8 cellular contexts compared by ENCODE assay signal in the genomic region with DNA sequence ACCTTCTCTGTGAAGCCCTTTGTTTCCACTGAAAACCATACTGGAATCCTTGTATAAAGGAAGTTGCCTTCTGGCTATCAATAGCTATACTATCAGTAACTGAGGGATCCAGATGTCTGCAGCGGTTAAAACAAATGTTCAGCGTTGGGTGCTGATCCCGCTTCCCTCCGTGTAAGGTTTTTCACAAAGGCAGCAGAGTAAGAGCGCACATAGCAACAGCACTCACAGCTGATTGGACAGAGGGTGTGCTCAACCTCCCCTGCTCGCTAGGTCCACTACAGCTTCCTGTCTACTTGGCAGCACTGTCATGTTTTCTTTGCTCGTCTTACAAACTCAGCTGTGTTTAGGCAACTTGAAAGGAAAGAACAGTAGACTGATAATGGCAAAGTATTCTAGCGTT. TPM values are rescaled to one million over a fixed set of nuclear protein-coding genes. Genes with fewer than 3 reads are reported as not detected.
DNase-seq lines count a peak whose midpoint lies in the region; ATAC-seq and TF ChIP-seq lines count a peak whose summit lies in the region.

No MANE protein-coding gene starts in this region.

- H3K36me3 ChIP-seq in esophagus squamous epithelium: peaks cover 0 to 39% (median 0%) of the 10 kb centered on the region in 3 donors
- peaks cover 10 to 14% of the 10 kb centered on the region in 2 donors for H3K36me3 ChIP-seq in mucosa of rectum (ENCODE audit: control insufficient read depth in 2 of 2, insufficient read depth in 2 of 2, low read length in 2 of 2)

- peaks cover 12% of the 10 kb centered on the region for H3K4me1 Mint-ChIP-seq in activated T-cell treated with anti-CD3 and anti-CD28 coated beads, Interleukin-2, amount 50 U/mL, for 72 hours (ENCODE audit: low read depth)

- intact Hi-C loops in esophagus squamous epithelium (cut with DNase I): no loop called here

- 12 to 20% methylated on average over 8 of the region's 8 CpGs for WGBS in esophagus squamous epithelium, 2 donors

- peak overlapping the region; percentile 27 to 40 for H3K9ac ChIP-seq in mucosa of rectum (ENCODE audit: low read depth in 1 of 2, low read length in 2 of 2)

- H3K4me3 ChIP-seq in esophagus squamous epithelium (peak overlapping the region in 3 of 4 donors; percentile 12 to 43 (median 19)), mucosa of rectum (ENCODE audit: low read length in 2 of 2) (peak overlapping the region; percentile 23 to 59)

- peak overlapping the region; percentile 69 to 77 for H3K4me3 Mint-ChIP-seq in activated T-cell treated with anti-CD3 and anti-CD28 coated beads, Interleukin-2, amount 50 U/mL, for 72 hours

- H3K27me3 ChIP-seq in esophagus squamous epithelium (no peaks in the 10 kb centered on the region), mucosa of rectum (ENCODE audit: control insufficient read depth in 2 of 2, insufficient read depth in 2 of 2, low read length in 2 of 2) (no peaks in the 10 kb centered on the region)

- no peak for TF ChIP-seq CTCF in GM10266 (IDR thresholded peaks at IDR 0.05; ENCODE audit: control insufficient read depth, insufficient read depth, low read depth, missing control alignments)
- no peak for TF ChIP-seq CTCF in esophagus squamous epithelium (IDR thresholded peaks at IDR 0.05)

- ATAC-seq in HG03025 (IDR thresholded peaks at IDR 0.05; ENCODE audit: low FRiP score, unreplicated experiment): peak; percentile 82
- peak; percentile 99 to 100 for ATAC-seq in activated T-cell treated with anti-CD3 and anti-CD28 coated beads, Interleukin-2, amount 50 U/mL, for 72 hours (replicated peaks in 1 of 2)

- no peaks in the 10 kb centered on the region for H3K9me3 ChIP-seq in esophagus squamous epithelium
- H3K9me3 ChIP-seq in mucosa of rectum (ENCODE audit: control insufficient read depth in 2 of 2, low read length in 2 of 2): no peaks in the 10 kb centered on the region

- peak overlapping the region; percentile 41 for H3K27ac Mint-ChIP-seq in activated T-cell treated with anti-CD3 and anti-CD28 coated beads, Interleukin-2, amount 50 U/mL, for 72 hours

- H3K36me3 Mint-ChIP-seq in activated T-cell treated with anti-CD3 and anti-CD28 coated beads, Interleukin-2, amount 50 U/mL, for 72 hours (ENCODE audit: insufficient read depth in 2 of 2): peaks cover 0 to 3% of the 10 kb centered on the region in 2 donors

- peak overlapping the region; percentile 25 to 83 (median 74) for H3K27ac ChIP-seq in esophagus squamous epithelium
- H3K27ac ChIP-seq in mucosa of rectum (ENCODE audit: low read depth in 2 of 2, low read length in 2 of 2): peak overlapping the region; percentile 79 to 86
- peak overlapping the region; percentile 36 for H3K27ac ChIP-seq in temporal lobe (ENCODE audit: low read depth, low read length)

- no peaks in the 10 kb centered on the region for H3K9me3 Mint-ChIP-seq in activated T-cell treated with anti-CD3 and anti-CD28 coated beads, Interleukin-2, amount 50 U/mL, for 72 hours

- H3K4me1 ChIP-seq in esophagus squamous epithelium: peaks cover 5 to 55% (median 22%) of the 10 kb centered on the region in 3 donors
- peaks cover 4 to 18% of the 10 kb centered on the region in 2 donors for H3K4me1 ChIP-seq in mucosa of rectum (ENCODE audit: control insufficient read depth in 2 of 2, insufficient read depth in 2 of 2, low read length in 2 of 2)

- no peak for TF ChIP-seq POLR2A in esophagus squamous epithelium (IDR thresholded peaks at IDR 0.05)

- peak; percentile 12 for DNase-seq in GM10266 (ENCODE audit: extremely low spot score)
- DNase-seq in NCI-H748 (lab: John Stamatoyannopoulos, UW; ENCODE audit: unreplicated experiment): peak; percentile 83
- peak; percentile 28 to 37 for DNase-seq in activated T-cell treated with anti-CD3 and anti-CD28 coated beads, Interleukin-2, amount 50 U/mL, for 72 hours
- DNase-seq in esophagus squamous epithelium (lab: John Stamatoyannopoulos, UW): no peak
- DNase-seq in GDM1 (lab: John Stamatoyannopoulos, UW): no peak

- H3K27me3 Mint-ChIP-seq in activated T-cell treated with anti-CD3 and anti-CD28 coated beads, Interleukin-2, amount 50 U/mL, for 72 hours (ENCODE audit: low read depth): no peaks in the 10 kb centered on the region

RNA-seq across cellular contexts. Expression of gene ATOSA, which starts 27.3 kb away (rescaled TPM):
- 10 to 100 TPM; 37.2 to 41.7 TPM for total RNA-seq in activated T-cell treated with anti-CD3 and anti-CD28 coated beads, Interleukin-2, amount 50 U/mL, for 72 hours
- total RNA-seq in esophagus squamous epithelium: 10 to 100 TPM; 38.9 to 69.8 (median 44.5) TPM
- 52.6 TPM for total RNA-seq in temporal lobe

Comparison
In these comparisons a context has a peak if more than half of its experiments do, and no peak if none do; other contexts are left out.
1. DNase-seq: peak in GM10266 (single experiment), NCI-H748 (single experiment) and activated T-cell treated with anti-CD3 and anti-CD28 coated beads, Interleukin-2, amount 50 U/mL, for 72 hours (2 of 2); none in esophagus squamous epithelium (single experiment) and GDM1 (single experiment).
2. Peak in every context shown above with its lines, with median percentiles within 50 percentile points of each other: H3K27ac ChIP-seq.